In the genomic region with DNA sequence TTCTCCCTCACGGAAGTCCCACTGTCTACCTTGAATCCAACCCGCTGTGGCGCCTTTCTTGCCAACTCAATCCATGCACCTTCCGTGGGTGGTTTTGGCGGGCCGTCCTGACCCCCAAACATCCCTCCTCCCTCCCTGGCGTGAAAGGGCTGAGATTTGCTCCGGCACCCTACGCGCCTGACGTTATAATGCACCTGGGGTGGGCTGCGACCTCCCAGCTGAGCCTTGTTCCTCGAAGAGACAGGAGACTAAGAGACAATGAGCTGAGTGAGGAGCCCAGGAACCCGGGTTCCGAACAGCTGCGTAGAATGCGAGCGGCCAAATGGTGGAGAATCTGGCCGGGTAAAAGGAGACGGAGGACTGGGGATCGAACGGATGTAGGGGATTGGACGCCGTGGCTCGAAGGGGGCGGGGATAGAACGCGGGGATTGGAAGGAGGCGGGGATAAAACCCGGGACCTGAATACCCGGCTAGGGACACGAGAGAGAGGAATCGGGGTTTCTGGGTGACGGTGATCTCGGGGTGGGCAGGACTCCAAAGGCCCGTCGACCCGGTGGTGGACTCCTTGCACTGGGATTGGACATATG, we compare ENCODE assay signal across 1 cellular context.
TF ChIP-seq lines count a peak whose summit lies in the region.

Gene CPT1C (plus strand): TSS at position 461 of the 587 bp plus-strand sequence. CDS start 1,137 bp downstream, outside the sequence.

TF ChIP-seq in GM12878, 131 proteins besides CTCF, POLR2A, EP300 and RAD21:
- TF ChIP-seq BCL3 (IDR thresholded peaks at IDR 0.05; ENCODE audit: borderline replicate concordance, insufficient read depth, low read depth, low read length, poor library complexity, severe bottlenecking) (peak; percentile 26), MTA3 (IDR thresholded peaks at IDR 0.05; ENCODE audit: borderline replicate concordance, low read length) (0 out of 2 replicates have a peak, but pooled peaks have one; percentile 47), PML (IDR thresholded peaks at IDR 0.05; ENCODE audit: low read length) (0 out of 2 replicates have a peak, but pooled peaks have one; percentile 19), POLR2AphosphoS2 (IDR thresholded peaks at IDR 0.05; ENCODE audit: low read depth, low read length) (0 out of 2 replicates have a peak, but pooled peaks have one; percentile 2), SRF (IDR thresholded peaks at IDR 0.05; ENCODE audit: low read depth in 2 of 2, low read length in 2 of 2) (no peak), BCL11A (IDR thresholded peaks at IDR 0.05; ENCODE audit: low read depth, low read length) (0 out of 2 replicates have a peak, but pooled peaks have one; percentile 0)
